In the genomic region with DNA sequence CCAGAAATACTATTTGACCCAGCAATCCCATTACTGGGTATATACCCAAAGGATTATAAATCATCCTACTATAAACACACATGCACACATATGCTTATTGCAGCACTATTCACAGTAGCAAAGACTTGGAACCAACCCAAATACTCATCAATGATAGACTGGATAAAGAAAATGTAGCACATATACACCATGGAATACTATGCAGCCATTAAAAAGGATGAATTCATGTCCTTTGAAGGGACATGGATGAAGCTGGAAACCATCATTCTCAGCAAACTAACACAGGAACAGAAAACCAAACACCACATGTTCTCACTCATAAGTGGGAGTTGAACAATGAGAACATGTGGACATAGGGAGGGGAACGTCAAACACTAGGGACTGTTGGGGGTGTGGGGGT, we compare ENCODE assay signal across 1 cellular context.
TF ChIP-seq lines count a peak whose summit lies in the region.
"Not testable (repeated sequence)": the region's sequence is repeated elsewhere in the genome, so short reads cannot be mapped to it uniquely, and the experiment has no call there.

No MANE protein-coding gene starts in this region.

- H3K4me3 ChIP-seq in HEK293 (ENCODE audit: low read depth, low read length), result not testable (repeated sequence)

- not testable (repeated sequence) for TF ChIP-seq CTCF in HEK293 (tag by site-specific recombination; IDR thresholded peaks at IDR 0.05)

- POLR2A ChIA-PET in HEK293 (lab: Yijun Ruan, JAX), result not testable (repeated sequence)

- CTCF ChIA-PET in HEK293 (lab: Yijun Ruan, JAX), result not testable (repeated sequence)

- H3K36me3 ChIP-seq in HEK293 (ENCODE audit: control insufficient read depth in 2 of 2, insufficient read depth in 1 of 2, low read length in 2 of 2), result not testable (repeated sequence)

- not testable (repeated sequence) for H3K4me1 ChIP-seq in HEK293 (ENCODE audit: control insufficient read depth, insufficient read depth, low read length)

- H3K9me3 ChIP-seq in HEK293 (ENCODE audit: control insufficient read depth, insufficient read depth, low read depth, low read length), result not testable (repeated sequence)

- H3K27ac ChIP-seq in HEK293 (ENCODE audit: extremely low read depth, low read depth, low read length), result not testable (repeated sequence)

TF ChIP-seq in HEK293, 187 proteins besides CTCF, POLR2A, EP300 and RAD21:
- TF ChIP-seq, protein P1, sequence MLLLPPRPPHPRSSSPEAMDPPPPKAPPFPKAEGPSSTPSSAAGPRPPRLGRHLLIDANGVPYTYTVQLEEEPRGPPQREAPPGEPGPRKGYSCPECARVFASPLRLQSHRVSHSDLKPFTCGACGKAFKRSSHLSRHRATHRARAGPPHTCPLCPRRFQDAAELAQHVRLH (tag by site-specific recombination; IDR thresholded peaks at IDR 0.05), result 0 out of 2 replicates have a peak, but pooled peaks have one; percentile 21
- TF ChIP-seq, protein P2, sequence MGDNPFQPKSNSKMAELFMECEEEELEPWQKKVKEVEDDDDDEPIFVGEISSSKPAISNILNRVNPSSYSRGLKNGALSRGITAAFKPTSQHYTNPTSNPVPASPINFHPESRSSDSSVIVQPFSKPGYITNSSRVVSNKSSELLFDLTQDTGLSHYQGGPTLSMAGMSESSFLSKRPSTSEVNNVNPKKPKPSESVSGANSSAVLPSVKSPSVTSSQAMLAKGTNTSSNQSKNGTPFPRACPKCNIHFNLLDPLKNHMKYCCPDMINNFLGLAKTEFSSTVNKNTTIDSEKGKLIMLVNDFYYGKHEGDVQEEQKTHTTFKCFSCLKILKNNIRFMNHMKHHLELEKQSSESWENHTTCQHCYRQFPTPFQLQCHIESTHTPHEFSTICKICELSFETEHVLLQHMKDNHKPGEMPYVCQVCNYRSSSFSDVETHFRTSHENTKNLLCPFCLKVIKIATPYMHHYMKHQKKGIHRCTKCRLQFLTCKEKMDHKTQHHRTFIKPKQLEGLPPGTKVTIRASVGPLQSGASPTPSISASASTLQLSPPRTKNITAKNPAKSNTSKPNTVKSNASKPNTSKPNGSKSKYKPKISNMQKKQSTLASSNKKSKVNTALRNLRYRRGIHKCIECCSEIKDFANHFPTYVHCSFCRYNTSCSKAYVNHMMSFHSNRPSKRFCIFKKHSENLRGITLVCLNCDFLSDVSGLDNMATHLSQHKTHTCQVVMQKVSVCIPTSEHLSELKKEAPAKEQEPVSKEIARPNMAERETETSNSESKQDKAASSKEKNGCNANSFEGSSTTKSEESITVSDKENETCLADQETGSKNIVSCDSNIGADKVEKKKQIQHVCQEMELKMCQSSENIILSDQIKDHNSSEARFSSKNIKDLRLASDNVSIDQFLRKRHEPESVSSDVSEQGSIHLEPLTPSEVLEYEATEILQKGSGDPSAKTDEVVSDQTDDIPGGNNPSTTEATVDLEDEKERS (tag by site-specific recombination; IDR thresholded peaks at IDR 0.05), result peak; percentile 53; the same call in 1 of the 2 replicates
- peak; percentile 77 for TF ChIP-seq ZNF146 (tag by site-specific recombination; IDR thresholded peaks at IDR 0.05)
